ENCODE assay signal across 1 cellular context in the genomic region with DNA sequence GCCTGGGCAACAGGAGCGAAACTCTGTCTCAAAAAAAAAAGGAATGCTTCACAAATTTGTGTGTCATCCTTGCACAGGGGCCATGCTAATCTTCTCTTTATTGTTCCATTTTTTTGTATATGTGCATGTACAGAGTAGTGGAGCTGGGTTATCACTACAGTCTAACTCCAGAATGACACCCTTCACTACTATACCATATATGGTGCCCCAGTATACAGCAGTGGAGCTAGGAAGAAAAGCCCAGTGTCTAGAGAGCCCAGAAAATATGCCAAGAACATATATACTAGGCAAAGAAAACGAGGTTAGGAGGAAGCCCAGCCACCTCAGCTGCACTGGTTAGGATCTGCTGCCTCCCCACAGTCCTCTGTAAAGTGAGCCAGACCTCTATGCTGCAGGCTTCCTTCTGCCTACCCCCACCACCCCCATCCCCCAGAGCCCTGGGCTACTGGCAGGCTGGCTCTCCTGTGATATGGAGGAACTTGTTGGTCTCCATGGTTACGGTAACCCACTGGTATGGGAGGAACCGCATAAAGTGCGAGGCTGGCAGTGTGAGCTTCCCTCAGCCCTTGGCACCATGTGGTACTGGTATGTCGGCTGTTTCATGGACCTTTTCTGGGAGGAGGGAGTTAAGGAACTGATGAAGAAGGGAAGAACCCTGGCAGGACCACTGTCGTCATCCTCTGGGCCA.
TF ChIP-seq lines count a peak whose summit lies in the region.

No MANE protein-coding gene starts in this region.

TF ChIP-seq in GM23338, 12 proteins besides CTCF, POLR2A, EP300 and RAD21 (continued from another document):
- TF ChIP-seq ZNF462 (CRISPR knock-in tag; IDR thresholded peaks at IDR 0.05) = no peak
- no peak for TF ChIP-seq JUNB (IDR thresholded peaks at IDR 0.05; ENCODE audit: unreplicated experiment)
- TF ChIP-seq ZNF114 (CRISPR knock-in tag; IDR thresholded peaks at IDR 0.05) = no peak
- no peak for TF ChIP-seq ZNF331 (CRISPR knock-in tag; IDR thresholded peaks at IDR 0.05; ENCODE audit: low read depth)
- TF ChIP-seq POLR2AphosphoS5 (IDR thresholded peaks at IDR 0.05; ENCODE audit: low read depth) = no peak
